23 cellular contexts compared by ENCODE assay signal in the genomic region with DNA sequence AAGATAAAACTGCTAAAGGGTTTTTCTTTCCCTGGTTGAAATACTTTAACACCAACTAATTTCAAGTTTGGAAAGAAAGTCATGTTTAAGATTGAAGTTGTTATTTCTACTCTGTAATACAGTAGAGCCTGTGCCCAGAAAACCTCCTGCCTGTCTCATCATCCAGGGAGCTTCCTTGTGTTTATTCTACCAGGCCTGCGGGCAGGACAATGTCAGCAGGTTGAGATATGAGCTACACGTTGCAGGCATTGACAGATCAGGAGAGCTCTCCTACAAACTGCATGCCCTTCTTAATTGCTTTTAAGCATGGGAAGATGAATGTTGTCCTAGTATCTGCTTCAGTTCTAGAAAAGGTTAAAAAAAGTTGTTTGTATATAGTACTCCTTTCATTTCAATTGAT.
"Had no signal": no experiment of that assay in that cellular context is flagged by ENCODE, and none has a peak within 500 bp of the region (broad histone marks: within the 10 kb centered on the region; RNA-seq: fewer than 3 reads in every experiment).

No MANE protein-coding gene starts in this region.

- ATAC-seq: activated CD8-positive, alpha-beta memory T cell treated with anti-CD3 and anti-CD28 coated beads, Interleukin-2, amount 10 ng/mL, durations not matched to agents 7 days and 5 days; SK-N-SH treated with all-trans-retinoic acid at 6 μM for 48 hours; WTC11 had no signal

- H3K4me3 ChIP-seq: MG63, Peyer's patch, SJSA1 had no signal

- H3K36me3 ChIP-seq: brain microvascular endothelial cell, Peyer's patch had no signal

- H3K27ac Mint-ChIP-seq: activated CD8-positive, alpha-beta memory T cell treated with anti-CD3 and anti-CD28 coated beads, Interleukin-2, amount 10 ng/mL, durations not matched to agents 7 days and 5 days; activated naive CD8-positive, alpha-beta T cell; activated T-cell treated with anti-CD3 and anti-CD28 coated beads, Interleukin-2, amount 50 U/mL, for 24 hours; activated T-helper 1 cell treated with anti-CD3 and anti-CD28 coated beads, Interleukin-12 subunit alpha, Interleukin-12 subunit beta, Interleukin-2, Interleukin-4 antibody, amounts not matched to agents 30 ng/mL and 10 ng/mL and 1 ng/mL, durations not matched to agents 14 hours and 24 hours and 36 hours; WTC11 had no signal

- H3K27me3 ChIP-seq: brain microvascular endothelial cell, MG63, Peyer's patch, SJSA1 had no signal

- H3K4me3 Mint-ChIP-seq: activated CD8-positive, alpha-beta memory T cell treated with anti-CD3 and anti-CD28 coated beads, Interleukin-2, amount 10 ng/mL, durations not matched to agents 7 days and 5 days; activated naive CD8-positive, alpha-beta T cell; activated T-cell treated with anti-CD3 and anti-CD28 coated beads, Interleukin-2, amount 50 U/mL, for 24 hours; activated T-helper 1 cell treated with anti-CD3 and anti-CD28 coated beads, Interleukin-12 subunit alpha, Interleukin-12 subunit beta, Interleukin-2, Interleukin-4 antibody, amounts not matched to agents 30 ng/mL and 10 ng/mL and 1 ng/mL, durations not matched to agents 14 hours and 24 hours and 36 hours; WTC11 had no signal

- H3K27me3 Mint-ChIP-seq: activated CD8-positive, alpha-beta memory T cell treated with anti-CD3 and anti-CD28 coated beads, Interleukin-2, amount 10 ng/mL, durations not matched to agents 7 days and 5 days; activated naive CD8-positive, alpha-beta T cell; activated T-cell treated with anti-CD3 and anti-CD28 coated beads, Interleukin-2, amount 50 U/mL, for 24 hours had no signal

- DNase-seq: activated CD4-positive, alpha-beta T cell treated with anti-CD3 and anti-CD28 coated beads for 48 hours; activated CD4-positive, alpha-beta T cell treated with anti-CD3 and anti-CD28 coated beads, Interleukin-2, amount 50 U/mL, for 48 hours; activated CD4-positive, CD25-positive, alpha-beta regulatory T cell treated with anti-CD3 and anti-CD28 coated beads, Interleukin-2, amount 50 U/mL, for 72 hours; activated CD8-positive, alpha-beta memory T cell treated with anti-CD3 and anti-CD28 coated beads, Interleukin-2, amount 10 ng/mL, durations not matched to agents 7 days and 5 days; activated effector memory CD4-positive, alpha-beta T cell treated with Interleukin-2 at 50 U/mL for 16 hours; activated naive CD4-positive, alpha-beta T cell; activated T-cell treated with anti-CD3 and anti-CD28 coated beads, Interleukin-2, amount 50 U/mL, for 24 hours; brain microvascular endothelial cell; MG63; NCI-H146; NCI-H187 treated with DMSO at 0.1 percent for 48 hours; NCI-H2081 treated with DMSO at 0.1 percent for 48 hours; NCI-H446; NCI-H524; Peyer's patch; SHP77; SW 1271 had no signal

- H3K27ac ChIP-seq: brain microvascular endothelial cell, Peyer's patch, RWPE1, SJSA1 had no signal

- H3K4me1 ChIP-seq: Peyer's patch had no signal
